ENCODE assay signal across 1 cellular context in the genomic region with DNA sequence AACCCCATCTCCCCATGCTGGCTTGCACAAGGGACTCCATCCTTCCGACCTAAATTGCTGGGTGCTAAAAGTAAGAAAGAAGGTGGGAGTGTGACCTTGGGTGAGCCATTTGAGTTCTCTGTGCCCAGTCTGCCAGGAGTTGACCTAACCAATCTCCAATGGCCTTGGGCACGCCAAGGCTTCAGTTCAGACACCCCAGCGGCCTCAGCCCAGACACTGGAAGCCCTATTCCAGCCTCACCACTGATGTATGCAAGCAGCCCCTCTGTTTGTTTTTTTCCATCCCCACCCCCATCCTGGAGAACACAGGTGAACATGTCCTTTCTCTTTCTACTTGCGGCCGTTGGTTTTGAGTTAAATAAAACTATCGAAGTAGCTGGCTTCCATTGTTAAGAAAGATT.
TF ChIP-seq lines count a peak whose summit lies in the region.

No MANE protein-coding gene starts in this region.

TF ChIP-seq in H1, 55 proteins besides CTCF, POLR2A, EP300 and RAD21:
- TF ChIP-seq, protein P1, sequence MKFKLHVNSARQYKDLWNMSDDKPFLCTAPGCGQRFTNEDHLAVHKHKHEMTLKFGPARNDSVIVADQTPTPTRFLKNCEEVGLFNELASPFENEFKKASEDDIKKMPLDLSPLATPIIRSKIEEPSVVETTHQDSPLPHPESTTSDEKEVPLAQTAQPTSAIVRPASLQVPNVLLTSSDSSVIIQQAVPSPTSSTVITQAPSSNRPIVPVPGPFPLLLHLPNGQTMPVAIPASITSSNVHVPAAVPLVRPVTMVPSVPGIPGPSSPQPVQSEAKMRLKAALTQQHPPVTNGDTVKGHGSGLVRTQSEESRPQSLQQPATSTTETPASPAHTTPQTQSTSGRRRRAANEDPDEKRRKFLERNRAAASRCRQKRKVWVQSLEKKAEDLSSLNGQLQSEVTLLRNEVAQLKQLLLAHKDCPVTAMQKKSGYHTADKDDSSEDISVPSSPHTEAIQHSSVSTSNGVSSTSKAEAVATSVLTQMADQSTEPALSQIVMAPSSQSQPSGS (IDR thresholded peaks at IDR 0.05; ENCODE audit: low read length), result no peak
- TF ChIP-seq SIX5 (IDR thresholded peaks at IDR 0.05; ENCODE audit: low read depth, low read length) (no peak), TCF12 (IDR thresholded peaks at IDR 0.05; ENCODE audit: low read depth, low read length) (no peak), SAP30 (IDR thresholded peaks at IDR 0.05; ENCODE audit: insufficient read depth, insufficient replicate concordance, low read length) (no peak), BCL11A (IDR thresholded peaks at IDR 0.05; ENCODE audit: low read depth in 2 of 2, low read length in 2 of 2) (no peak), TAF1 (IDR thresholded peaks at IDR 0.05; ENCODE audit: low read depth, low read length) (no peak), BACH1 (IDR thresholded peaks at IDR 0.05; ENCODE audit: low read length) (no peak), KDM4A (IDR thresholded peaks at IDR 0.05; ENCODE audit: low read depth, low read length, severe bottlenecking) (no peak), RBBP5 (IDR thresholded peaks at IDR 0.05; ENCODE audit: borderline replicate concordance, low read depth, low read length) (no peak), JUN (IDR thresholded peaks at IDR 0.05; ENCODE audit: low read depth, low read length) (no peak), GABPA (IDR thresholded peaks at IDR 0.05; ENCODE audit: borderline replicate concordance, insufficient read depth, low read length) (no peak), KDM5A (IDR thresholded peaks at IDR 0.05; ENCODE audit: low read length) (no peak), RFX5 (IDR thresholded peaks at IDR 0.05; ENCODE audit: borderline replicate concordance, low read depth, low read length) (no peak), ZNF274 (IDR thresholded peaks at IDR 0.05; ENCODE audit: borderline replicate concordance, extremely low read depth, low read length) (no peak), CTBP2 (IDR thresholded peaks at IDR 0.05; ENCODE audit: borderline replicate concordance, insufficient read depth, insufficient read length, low read length) (no peak)
- TF ChIP-seq, protein P2, sequence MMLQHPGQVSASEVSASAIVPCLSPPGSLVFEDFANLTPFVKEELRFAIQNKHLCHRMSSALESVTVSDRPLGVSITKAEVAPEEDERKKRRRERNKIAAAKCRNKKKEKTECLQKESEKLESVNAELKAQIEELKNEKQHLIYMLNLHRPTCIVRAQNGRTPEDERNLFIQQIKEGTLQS (IDR thresholded peaks at IDR 0.05; ENCODE audit: insufficient read depth, low read depth, low read length), result no peak
